In genomic region chr3:125914768-125915426, GRCh38 we compare ENCODE assay signal across 8 cellular contexts.
DNase-seq lines count a peak whose midpoint lies in the region; TF ChIP-seq lines count a peak whose summit lies in the region.
"Not testable (repeated sequence)": the region's sequence is repeated elsewhere in the genome, so short reads cannot be mapped to it uniquely, and the experiment has no call there.

No MANE protein-coding gene starts in this region.

- H3K4me3 ChIP-seq in KMS-11 (IDR thresholded peaks at IDR 0.05; ENCODE audit: insufficient read depth, low read depth, low read length): peak overlapping the region; percentile 62
- H3K4me3 ChIP-seq in endocrine pancreas (ENCODE audit: control insufficient read depth, insufficient read depth, low read length): peak overlapping the region; percentile 14
- peak overlapping the region; percentile 62 to 73 for H3K4me3 ChIP-seq in neutrophil (ENCODE audit: low read depth in 1 of 2, low read length in 1 of 2)
- peak overlapping the region; percentile 75 to 93 for H3K4me3 ChIP-seq in tibial artery

- peak overlapping the region; percentile 81 for H3K4me2 ChIP-seq in KMS-11

- not testable (repeated sequence) for H3K27ac ChIP-seq in KMS-11
- peak overlapping the region; percentile 82 for H3K27ac ChIP-seq in neutrophil
- H3K27ac ChIP-seq in tibial artery: peak overlapping the region; percentile 90 to 97

- not testable (repeated sequence) for H4K20me1 ChIP-seq in KMS-11 (ENCODE audit: insufficient read depth)

- H3K9me3 Mint-ChIP-seq in activated naive CD4-positive, alpha-beta T cell treated with anti-CD3 and anti-CD28 coated beads, Interleukin-2, amount 50 U/mL, for 24 hours: not testable (repeated sequence)

- DNase-seq in DMS53 (lab: John Stamatoyannopoulos, UW) (peak; percentile 39), RKO (ENCODE audit: low spot score) (peak; percentile 15), inferior parietal cortex (ENCODE audit: extremely low spot score) (peak; percentile 3)
- not testable (repeated sequence) for DNase-seq in tibial artery

- H3K36me3 ChIP-seq in KMS-11 (ENCODE audit: insufficient read depth); endocrine pancreas (ENCODE audit: control insufficient read depth, insufficient read depth, low read length); neutrophil; tibial artery: not testable (repeated sequence)

- not testable (repeated sequence) for H3K27ac Mint-ChIP-seq in activated naive CD4-positive, alpha-beta T cell treated with anti-CD3 and anti-CD28 coated beads, Interleukin-2, amount 50 U/mL, for 24 hours

- H3K36me3 Mint-ChIP-seq in activated naive CD4-positive, alpha-beta T cell treated with anti-CD3 and anti-CD28 coated beads, Interleukin-2, amount 50 U/mL, for 24 hours: not testable (repeated sequence)

- H3K4me3 Mint-ChIP-seq in activated naive CD4-positive, alpha-beta T cell treated with anti-CD3 and anti-CD28 coated beads, Interleukin-2, amount 50 U/mL, for 24 hours: peak overlapping the region; percentile 88

- not testable (repeated sequence) for H3K27me3 Mint-ChIP-seq in activated naive CD4-positive, alpha-beta T cell treated with anti-CD3 and anti-CD28 coated beads, Interleukin-2, amount 50 U/mL, for 24 hours

- not testable (repeated sequence) for H3K9me3 ChIP-seq in endocrine pancreas (ENCODE audit: control insufficient read depth, low read length); neutrophil; tibial artery

- intact Hi-C loops in tibial artery (cut with DNase I; ENCODE audit: low total_unique reads): loop anchor here (10.0 kb wide), 1 partner anchor 320 kb away; the partner anchor contains the start of gene OSBPL11

- peak overlapping the region; percentile 88 for H2AFZ ChIP-seq in KMS-11 (ENCODE audit: low read depth)

- TF ChIP-seq CTCF in KMS-11 (conservative IDR thresholded peaks at IDR 0.05; ENCODE audit: low read depth, low read length); neutrophil (IDR thresholded peaks at IDR 0.05); tibial artery (IDR thresholded peaks at IDR 0.05): not testable (repeated sequence)

- not testable (repeated sequence) for H3K27me3 ChIP-seq in KMS-11 (ENCODE audit: insufficient read depth, low read depth); endocrine pancreas (ENCODE audit: control insufficient read depth, insufficient read depth, low read length); tibial artery
- peaks cover 19% of the 10 kb centered on the region for H3K27me3 ChIP-seq in neutrophil

- H3K4me1 Mint-ChIP-seq in activated naive CD4-positive, alpha-beta T cell treated with anti-CD3 and anti-CD28 coated beads, Interleukin-2, amount 50 U/mL, for 24 hours: peaks cover 31% of the 10 kb centered on the region

- H3K4me1 ChIP-seq in KMS-11 (ENCODE audit: low read depth, poor library complexity, severe bottlenecking) (peaks cover 18% of the 10 kb centered on the region), neutrophil (ENCODE audit: control insufficient read depth in 1 of 2, insufficient read depth in 1 of 2, low read depth in 1 of 2, low read length in 1 of 2) (peaks cover 7 to 16% of the 10 kb centered on the region in 2 experiments), tibial artery (peaks cover 0 to 17% (median 5%) of the 10 kb centered on the region in 4 donors)
- not testable (repeated sequence) for H3K4me1 ChIP-seq in endocrine pancreas (ENCODE audit: control insufficient read depth, insufficient read depth, low read length)

- H3K79me2 ChIP-seq in KMS-11 (ENCODE audit: insufficient read depth, low read depth): not testable (repeated sequence)

- H3K9ac ChIP-seq in KMS-11: peak overlapping the region; percentile 45; the same call in 1 of the 2 replicates
- H3K9ac ChIP-seq in endocrine pancreas (ENCODE audit: control insufficient read depth, insufficient read depth, low read length): not testable (repeated sequence)

Comparison
In these comparisons a context has a peak if more than half of its experiments do, and no peak if none do; other contexts are left out.
1. H3K4me3 ChIP-seq: peak in every context shown above with its lines; median percentile 84 in tibial artery; 68 in neutrophil; 62 in KMS-11; 14 in endocrine pancreas.